17 cellular contexts compared by ENCODE assay signal in genomic region chr13:29908411-29908810, GRCh38. TPM values are rescaled to one million over a fixed set of nuclear protein-coding genes. Genes with fewer than 3 reads are reported as not detected.
DNase-seq lines count a peak whose midpoint lies in the region; ATAC-seq, FAIRE-seq and TF ChIP-seq lines count a peak whose summit lies in the region.
"Had no signal": no experiment of that assay in that cellular context is flagged by ENCODE, and none has a peak within 500 bp of the region (broad histone marks: within the 10 kb centered on the region; RNA-seq: fewer than 3 reads in every experiment).

No MANE protein-coding gene starts in this region.

- TF ChIP-seq CTCF in RWPE2 (IDR thresholded peaks at IDR 0.05; ENCODE audit: poor library complexity, severe bottlenecking) (no peak), fibroblast of pulmonary artery (IDR thresholded peaks at IDR 0.05; ENCODE audit: low read length, missing control alignments) (no peak), psoas muscle (IDR thresholded peaks at IDR 0.05) (no peak), sigmoid colon (IDR thresholded peaks at IDR 0.05) (no peak), endodermal cell (conservative IDR thresholded peaks at IDR 0.05) (no peak)

- no peak for FAIRE-seq in GM19239 (lab: Jason Lieb, UNC)

- no peak overlapping the region for H4K5ac ChIP-seq in mesendoderm (ENCODE audit: low read length)

- intact Hi-C loops in psoas muscle (cut with DNase I), result no loop called here
- intact Hi-C loops in sigmoid colon (cut with DNase I), result no loop called here

- no peaks in the 10 kb centered on the region for H3K79me1 ChIP-seq in mesendoderm (ENCODE audit: low read length)

- H3K36me3 Mint-ChIP-seq in endodermal cell (ENCODE audit: low read depth), result no peaks in the 10 kb centered on the region
- H3K36me3 Mint-ChIP-seq: activated naive CD4-positive, alpha-beta T cell treated with anti-CD3 and anti-CD28 coated beads, Interleukin-2, amount 10 ng/mL, durations not matched to agents 7 days and 5 days had no signal

- H3K79me2 ChIP-seq in mesendoderm (ENCODE audit: control insufficient read depth, insufficient read depth, low read length), result no peaks in the 10 kb centered on the region

- H3K4me3 Mint-ChIP-seq in endodermal cell, result no peak overlapping the region
- H3K4me3 Mint-ChIP-seq: activated naive CD4-positive, alpha-beta T cell treated with anti-CD3 and anti-CD28 coated beads, Interleukin-2, amount 10 ng/mL, durations not matched to agents 7 days and 5 days had no signal

- no peaks in the 10 kb centered on the region for H3K9me3 Mint-ChIP-seq in endodermal cell
- H3K9me3 Mint-ChIP-seq: activated naive CD4-positive, alpha-beta T cell treated with anti-CD3 and anti-CD28 coated beads, Interleukin-2, amount 10 ng/mL, durations not matched to agents 7 days and 5 days had no signal

- no peak overlapping the region for H3K27ac ChIP-seq in RWPE2 (ENCODE audit: poor library complexity, severe bottlenecking)
- no peak overlapping the region for H3K27ac ChIP-seq in psoas muscle
- H3K27ac ChIP-seq in mesendoderm (ENCODE audit: low read depth, low read length), result no peak overlapping the region
- H3K27ac ChIP-seq in sigmoid colon, result no peak overlapping the region
- H3K27ac ChIP-seq in endodermal cell (ENCODE audit: low read depth, low read length), result no peak overlapping the region
- H3K27ac ChIP-seq: uterus had no signal

- H3K4me1 Mint-ChIP-seq in endodermal cell, result peaks cover 11% of the 10 kb centered on the region

- H3K18ac ChIP-seq in mesendoderm (ENCODE audit: low read length), result no peak overlapping the region

- DNase-seq in ELR (ENCODE audit: low read depth), result peak; percentile 89
- DNase-seq in RWPE2 (ENCODE audit: low spot score), result no peak
- DNase-seq in fibroblast of pulmonary artery (ENCODE audit: low read depth), result peak; percentile 31
- DNase-seq in psoas muscle, result peak; percentile 49 to 75
- no peak for DNase-seq in mesendoderm
- no peak for DNase-seq in sigmoid colon
- DNase-seq in endodermal cell, result no peak
- no peak for DNase-seq in GM19239 (ENCODE audit: insufficient read length, low spot score)
- DNase-seq: activated naive CD4-positive, alpha-beta T cell treated with anti-CD3 and anti-CD28 coated beads, Interleukin-2, amount 10 ng/mL, durations not matched to agents 7 days and 5 days; C1 segment of cervical spinal cord; DMS53; erythroblast; NCI-H1105 treated with DMSO at 0.1 percent for 48 hours; NCI-H510A treated with DMSO at 0.1 percent for 48 hours; RPMI8226 had no signal

- no peak overlapping the region for H3K4ac ChIP-seq in mesendoderm (ENCODE audit: low read depth, low read length)

- H3K23ac ChIP-seq in mesendoderm (ENCODE audit: low read length), result no peak overlapping the region

- H3K27ac Mint-ChIP-seq in endodermal cell, result no peak overlapping the region
- H3K27ac Mint-ChIP-seq: activated naive CD4-positive, alpha-beta T cell treated with anti-CD3 and anti-CD28 coated beads, Interleukin-2, amount 10 ng/mL, durations not matched to agents 7 days and 5 days; progenitor cell of endocrine pancreas had no signal

- WGBS in psoas muscle, 3 donors, result 32 to 45% (median 39%) methylated on average over 6 of the region's 6 CpGs
- WGBS in mesendoderm (ENCODE audit: extremely low coverage, insufficient coverage, low lambda C conversion rate), result no CpG with 5 or more reads among the region's 6 CpGs
- 59 to 64% methylated on average over 6 of the region's 6 CpGs for WGBS in sigmoid colon, 2 donors
- 92 to 100% methylated on average over 4 to 6 of the region's 6 CpGs for WGBS in endodermal cell (ENCODE audit: insufficient coverage in 1 of 2, insufficient read length in 1 of 2), 2 experiments

- no peak overlapping the region for H3K4me2 ChIP-seq in mesendoderm (ENCODE audit: low read length)

- H3K36me3 ChIP-seq in RWPE2 (ENCODE audit: low read depth) (no peaks in the 10 kb centered on the region), psoas muscle (ENCODE audit: insufficient read depth in 1 of 2, low read depth in 1 of 2) (no peaks in the 10 kb centered on the region), mesendoderm (ENCODE audit: control insufficient read depth, insufficient read depth, low read length) (no peaks in the 10 kb centered on the region), sigmoid colon (no peaks in the 10 kb centered on the region), endodermal cell (ENCODE audit: control insufficient read depth, insufficient read depth, low read length) (no peaks in the 10 kb centered on the region)
- H3K36me3 ChIP-seq: uterus had no signal

- H3K9me3 ChIP-seq in RWPE2 (ENCODE audit: severe bottlenecking) (no peaks in the 10 kb centered on the region), psoas muscle (no peaks in the 10 kb centered on the region), sigmoid colon (no peaks in the 10 kb centered on the region), endodermal cell (ENCODE audit: control insufficient read depth, low read length) (no peaks in the 10 kb centered on the region)
- H3K9me3 ChIP-seq: uterus had no signal

- H3K56ac ChIP-seq in mesendoderm (ENCODE audit: low read length), result no peak overlapping the region

- ATAC-seq in RWPE2 (ENCODE audit: low read depth) (peak; percentile 50), psoas muscle (no peak)

- H3K4me1 ChIP-seq in RWPE2 (ENCODE audit: insufficient read depth, poor library complexity, severe bottlenecking) (peaks cover 29% of the 10 kb centered on the region), psoas muscle (no peaks in the 10 kb centered on the region), mesendoderm (ENCODE audit: control insufficient read depth, low read depth, low read length) (no peaks in the 10 kb centered on the region), sigmoid colon (no peaks in the 10 kb centered on the region), endodermal cell (ENCODE audit: control insufficient read depth, insufficient read depth, low read length) (no peaks in the 10 kb centered on the region)
- H3K4me1 ChIP-seq: uterus had no signal

- TF ChIP-seq EP300 in sigmoid colon (IDR thresholded peaks at IDR 0.05), result no peak

- H2BK15ac ChIP-seq in mesendoderm (replicated peaks; ENCODE audit: low read depth), result no peak overlapping the region

- H4K8ac ChIP-seq in mesendoderm (ENCODE audit: low read depth, low read length), result no peak overlapping the region

- no peak overlapping the region for H2AK5ac ChIP-seq in mesendoderm (ENCODE audit: low read length)

- H3K27me3 Mint-ChIP-seq in endodermal cell (ENCODE audit: insufficient read depth), result peaks cover 8% of the 10 kb centered on the region
- H3K27me3 Mint-ChIP-seq: progenitor cell of endocrine pancreas had no signal

- H3K27me3 ChIP-seq in RWPE2 (ENCODE audit: insufficient read depth, poor library complexity, severe bottlenecking) (no peaks in the 10 kb centered on the region), psoas muscle (ENCODE audit: insufficient read depth in 3 of 3, low read length in 2 of 3) (peaks cover 0 to 5% (median 0%) of the 10 kb centered on the region in 3 donors), mesendoderm (ENCODE audit: insufficient read depth, low read length, poor library complexity) (no peaks in the 10 kb centered on the region), sigmoid colon (no peaks in the 10 kb centered on the region), endodermal cell (ENCODE audit: control insufficient read depth, insufficient read depth, low read length, poor library complexity, severe bottlenecking) (no peaks in the 10 kb centered on the region)
- H3K27me3 ChIP-seq: uterus had no signal

- no peak overlapping the region for H2BK120ac ChIP-seq in mesendoderm (ENCODE audit: low read depth, low read length)

- H3K9ac ChIP-seq in mesendoderm (ENCODE audit: low read length), result no peak overlapping the region
- no peak overlapping the region for H3K9ac ChIP-seq in endodermal cell (ENCODE audit: extremely low read depth, low read length, poor library complexity, severe bottlenecking)

- no peak overlapping the region for H2BK5ac ChIP-seq in mesendoderm (ENCODE audit: low read length)

- TF ChIP-seq POLR2A in sigmoid colon (IDR thresholded peaks at IDR 0.05), result no peak

- H3K4me3 ChIP-seq in RWPE2 (ENCODE audit: severe bottlenecking), result no peak overlapping the region
- no peak overlapping the region for H3K4me3 ChIP-seq in fibroblast of pulmonary artery (replicated peaks; ENCODE audit: low read depth, low read length)
- H3K4me3 ChIP-seq in psoas muscle, result no peak overlapping the region
- H3K4me3 ChIP-seq in mesendoderm (ENCODE audit: low read length), result no peak overlapping the region
- no peak overlapping the region for H3K4me3 ChIP-seq in sigmoid colon
- H3K4me3 ChIP-seq in endodermal cell (ENCODE audit: low read length), result no peak overlapping the region
- H3K4me3 ChIP-seq: uterus had no signal

RNA-seq across cellular contexts. Expression of gene UBL3, which starts 58.0 kb away (rescaled TPM):
- total RNA-seq in psoas muscle (10 to 100 TPM; 20.7 to 26.2 (median 24.5) TPM), sigmoid colon (10 to 100 TPM; 35.6 to 44.6 (median 40.6) TPM), endodermal cell (10 to 100 TPM; 16.5 to 22.3 TPM)
- polyA plus RNA-seq in psoas muscle (10 to 100 TPM; 15.7 to 43.8 (median 16.9) TPM), sigmoid colon (10 to 100 TPM; 19.1 to 48.6 (median 43.2) TPM)
- polyA plus RNA-seq in mesendoderm (2013, experiment 1 of 2), result 16.0 TPM
- polyA plus RNA-seq in mesendoderm (2013, experiment 2 of 2), result 15.7 TPM
- polyA plus RNA-seq in endodermal cell (2013, experiment 1 of 2), result 29.4 TPM
- 26.9 TPM for polyA plus RNA-seq in endodermal cell (2013, experiment 2 of 2)

Comparison
In these comparisons a context has a peak if more than half of its experiments do, and no peak if none do; other contexts are left out.
1. DNase-seq: peak in ELR (single experiment), fibroblast of pulmonary artery (single experiment) and psoas muscle (2 of 2); none in RWPE2 (single experiment), mesendoderm (single experiment), sigmoid colon (single experiment), endodermal cell (single experiment) and GM19239 (single experiment).